8 cellular contexts compared by ENCODE assay signal in the genomic region with DNA sequence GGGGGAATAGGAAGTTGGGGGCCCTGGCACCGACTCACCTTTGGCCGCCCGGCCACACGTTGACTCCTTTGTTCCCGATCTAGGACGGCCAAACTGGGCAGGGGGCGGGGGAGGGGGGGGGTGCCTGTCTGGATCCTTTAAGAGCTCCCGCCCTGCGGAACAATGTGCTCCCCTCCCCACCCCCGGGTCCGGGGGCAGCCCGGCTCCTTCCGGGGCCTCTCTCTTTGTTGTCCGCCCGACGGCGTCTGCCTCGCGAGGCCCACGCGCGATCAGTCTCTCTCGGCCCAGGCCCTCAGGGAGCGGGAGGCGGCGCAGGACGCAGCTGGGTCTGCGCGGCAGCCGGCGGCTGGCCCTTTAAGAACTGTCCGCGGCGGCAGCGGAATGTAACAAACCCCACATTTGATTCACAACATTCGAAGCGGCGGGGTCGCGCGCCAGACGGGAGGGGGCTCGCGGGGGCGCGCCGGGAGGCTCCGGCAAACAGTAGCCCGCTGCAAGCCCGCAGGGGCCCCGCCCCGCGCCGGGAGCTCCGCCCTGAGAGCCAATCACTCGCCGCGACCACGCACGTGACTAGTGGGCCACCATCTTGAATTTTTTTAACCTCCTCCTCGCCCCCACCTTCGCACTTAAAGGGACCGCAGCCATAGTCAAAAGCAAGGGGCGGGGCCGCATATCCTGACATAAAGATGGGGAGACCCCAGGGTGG. TPM values are rescaled to one million over a fixed set of nuclear protein-coding genes. Genes with fewer than 3 reads are reported as not detected.
A peak's percentile ranks its signal among the peaks of the same experiment; 100 is the strongest.
DNase-seq lines count a peak whose midpoint lies in the region; ATAC-seq and TF ChIP-seq lines count a peak whose summit lies in the region.

A gene (minus strand): TSS at position 501 of the 706 bp plus-strand sequence. CDS start 4,930 bp downstream, outside the sequence.

- peak within 1 kb of the TSS; percentile 88; the same call in 2 of the 3 replicates for H2BK15ac ChIP-seq in IMR-90 (ENCODE audit: low read depth, low read length)

- BruUV-seq in IMR-90 (replicated peaks; lab: Mats Ljungman, UMichigan) (no TSS peak), OCI-LY7 (replicated peaks; lab: Mats Ljungman, UMichigan) (no TSS peak)

- H3K27me3 ChIP-seq in IMR-90 (ENCODE audit: control insufficient read depth, insufficient read depth, low read length) = no peaks in the 10 kb centered on the region

- H3K23ac ChIP-seq in IMR-90 (ENCODE audit: low read depth, low read length) = peak within 1 kb of the TSS; percentile 90

- H2AK9ac ChIP-seq in IMR-90 (replicated peaks; ENCODE audit: low read depth, low read length, poor library complexity) = peak within 1 kb of the TSS; percentile 99

- H3K18ac ChIP-seq in IMR-90 (ENCODE audit: low read depth, low read length) = peak within 1 kb of the TSS; percentile 36; the same call in 1 of the 2 replicates

- CTCF ChIA-PET in IMR-90 (lab: Yijun Ruan, JAX) = interaction anchor here (0.8 to 1.0 kb wide), 2 partner anchors 36 to 807 kb away, joined by 3 to 4 read pairs; no protein-coding TSS in a partner anchor
- CTCF ChIA-PET in OCI-LY7 (lab: Charles Lee; ENCODE audit: unreplicated experiment) = interaction anchor here (0.9 kb wide), 1 partner anchor 101 kb away, joined by 4 read pairs; no protein-coding TSS in a partner anchor

- H3K4me1 ChIP-seq in IMR-90 (ENCODE audit: control insufficient read depth, insufficient read depth, low read length) (peaks cover 24% of the 10 kb centered on the region), OCI-LY7 (ENCODE audit: insufficient read depth, low read length, poor library complexity, severe bottlenecking) (peaks cover 71% of the 10 kb centered on the region)

- intact Hi-C loops in IMR-90 (cut with micrococcal nuclease) = loop anchor here (2.0 kb wide), 3 partner anchors 78 to 120 kb away; a partner anchor contains a TSS
- intact Hi-C loops in OCI-LY7 (cut with micrococcal nuclease; ENCODE audit: unreplicated experiment) = loop anchor here (2.0 to 10.0 kb wide), 2 partner anchors 88 to 468 kb away; a partner anchor contains a TSS

- TF ChIP-seq CTCF in IMR-90 (conservative IDR thresholded peaks at IDR 0.05; ENCODE audit: low read depth, low read length) (no peak), OCI-LY7 (conservative IDR thresholded peaks at IDR 0.05; ENCODE audit: low read length) (no peak)

- H4K5ac ChIP-seq in IMR-90 (ENCODE audit: low read depth, low read length) = peak within 1 kb of the TSS; percentile 43

- dilution Hi-C loops in IMR-90 (cut with HindIII; ENCODE audit: low sequenced_read_pairs, unreplicated experiment) = no loop called here

- peaks cover 15% of the 10 kb centered on the region; the same call in 1 of the 2 replicates for H3K9me1 ChIP-seq in IMR-90 (ENCODE audit: insufficient read depth, low read length)

- H3K79me2 ChIP-seq in OCI-LY7 (ENCODE audit: insufficient read depth, low read depth, low read length) = peaks cover 44% of the 10 kb centered on the region

- H3K9ac ChIP-seq in IMR-90 (ENCODE audit: low read depth, low read length) = peak within 1 kb of the TSS; percentile 74

- peak within 1 kb of the TSS; percentile 75 for H2BK5ac ChIP-seq in IMR-90 (ENCODE audit: low read depth, low read length, poor library complexity, severe bottlenecking)

- TF ChIP-seq POLR2A in IMR-90 (IDR thresholded peaks at IDR 0.05; ENCODE audit: low read depth, low read length) = no peak; the same call in 1 of the 2 replicates

- peaks cover 23 to 38% of the 10 kb centered on the region in 2 experiments for H3K79me1 ChIP-seq in IMR-90 (ENCODE audit: low read depth in 1 of 2, low read length in 2 of 2)

- no peak for TF ChIP-seq RAD21 in IMR-90 (IDR thresholded peaks at IDR 0.05; ENCODE audit: low read length)

- H2AFZ ChIP-seq in IMR-90 (replicated peaks; ENCODE audit: low read length, poor library complexity) = peak within 1 kb of the TSS; percentile 97
- peak within 1 kb of the TSS; percentile 28; the same call in 1 of the 2 replicates for H2AFZ ChIP-seq in OCI-LY7 (ENCODE audit: low read length)

- H3K9me3 ChIP-seq in IMR-90 (ENCODE audit: control insufficient read depth, insufficient read depth, low read length) = no peaks in the 10 kb centered on the region
- no peaks in the 10 kb centered on the region for H3K9me3 ChIP-seq in OCI-LY7 (ENCODE audit: low read length)

- peak within 1 kb of the TSS; percentile 92 for H3K14ac ChIP-seq in IMR-90 (replicated peaks; ENCODE audit: low read depth, low read length)

- H3K27ac ChIP-seq in IMR-90 (ENCODE audit: insufficient read depth, low read length) = peak within 1 kb of the TSS; percentile 85
- H3K27ac ChIP-seq in OCI-LY7 (ENCODE audit: low read depth, low read length, poor library complexity, severe bottlenecking) = peak within 1 kb of the TSS; percentile 99

- H2BK20ac ChIP-seq in IMR-90 (ENCODE audit: low read depth, low read length) = peak within 1 kb of the TSS; percentile 50

- ATAC-seq in GM21529 (IDR thresholded peaks at IDR 0.05; ENCODE audit: unreplicated experiment) = peak; percentile 52
- peak; percentile 81 for ATAC-seq in IMR-90 (ENCODE audit: low read depth)

- POLR2A ChIA-PET in IMR-90 (lab: Charles Lee; ENCODE audit: unreplicated experiment) = interaction anchor here (0.6 to 1.0 kb wide), 3 partner anchors 10 to 17 kb away, joined by 3 to 5 read pairs (median 4); a partner anchor contains a TSS
- POLR2A ChIA-PET in OCI-LY7 (lab: Charles Lee) = interaction anchor here (0.5 to 3.5 kb wide), 12 partner anchors 9 to 465 kb away, joined by 3 to 24 read pairs (median 3); no protein-coding TSS in a partner anchor

- H3K4me3 ChIP-seq in IMR-90 (ENCODE audit: insufficient read depth, low read depth, low read length) (peak within 1 kb of the TSS; percentile 69), OCI-LY7 (ENCODE audit: low read depth, low read length, poor library complexity, severe bottlenecking) (peak within 1 kb of the TSS; percentile 79)

- H3K4me2 ChIP-seq in IMR-90 (ENCODE audit: low read depth, low read length) (peak within 1 kb of the TSS; percentile 86), OCI-LY7 (ENCODE audit: low read length) (peak within 1 kb of the TSS; percentile 95)

- peak within 1 kb of the TSS; percentile 65 to 94 for H4K8ac ChIP-seq in IMR-90 (ENCODE audit: low read depth in 2 of 2, low read length in 2 of 2)

- 1% methylated on average over 26 of the region's 65 CpGs; no CpG with 5 or more reads in 1 of the 2 experiments for WGBS in IMR-90 (ENCODE audit: extremely low coverage in 2 of 2, insufficient read length in 1 of 2), 2 experiments

- no peaks in the 10 kb centered on the region for H3K9me2 ChIP-seq in OCI-LY7 (ENCODE audit: insufficient read depth, low read length)

- H3K4ac ChIP-seq in IMR-90 (ENCODE audit: low read depth, low read length) = peak within 1 kb of the TSS; percentile 96

- DNase-seq in DMS 273 treated with DMSO at 0.1 percent for 48 hours (lab: John Stamatoyannopoulos, UW) (peak; percentile 93), IMR-90 (peak; percentile 97), OCI-LY7 (ENCODE audit: low spot score) (peak; percentile 98), activated T-cell treated with anti-CD3 and anti-CD28 coated beads for 1 hour (ENCODE audit: low read depth) (peak; percentile 98), epidermal melanocyte (ENCODE audit: insufficient read length, low spot score) (peak; percentile 95), middle frontal gyrus (ENCODE audit: extremely low spot score, low spot score) (peak; percentile 92)
- peak; percentile 98 for DNase-seq in stimulated activated CD8-positive, alpha-beta memory T cell treated with anti-CD3 and anti-CD28 coated beads, Interleukin-2, amount 100 ng/mL, for 1 hour (ENCODE audit: low read depth in 2 of 2)

- H2AK5ac ChIP-seq in IMR-90 (ENCODE audit: low read depth, low read length) = peak within 1 kb of the TSS; percentile 54; the same call in 1 of the 2 replicates

- H4K91ac ChIP-seq in IMR-90 (ENCODE audit: insufficient read depth, low read depth, low read length) = peak within 1 kb of the TSS; percentile 92

- 0 out of 2 replicates have a peak, but pooled peaks cover 1% of the 10 kb centered on the region for H3K36me3 ChIP-seq in IMR-90 (ENCODE audit: control insufficient read depth, insufficient read depth, low read length)
- H3K36me3 ChIP-seq in OCI-LY7 (ENCODE audit: insufficient read depth, low read length) = peaks cover 41% of the 10 kb centered on the region

- peak within 1 kb of the TSS; percentile 81 for H2BK120ac ChIP-seq in IMR-90 (ENCODE audit: low read depth, low read length)

- peak within 1 kb of the TSS; percentile 72 for H3K56ac ChIP-seq in IMR-90 (ENCODE audit: extremely low read depth, insufficient read depth, low read length)

- in situ Hi-C loops in IMR-90 (cut with MboI; ENCODE audit: low sequenced_read_pairs) = no loop called here

- H4K20me1 ChIP-seq in IMR-90 (ENCODE audit: insufficient read depth, low read length) (peaks cover 28% of the 10 kb centered on the region), OCI-LY7 (ENCODE audit: insufficient read depth, low read length) (0 out of 2 replicates have a peak, but pooled peaks cover 7% of the 10 kb centered on the region)

TF ChIP-seq in IMR-90, 13 proteins besides CTCF, POLR2A, EP300 and RAD21 (continues in another document):
- TF ChIP-seq RCOR1 (IDR thresholded peaks at IDR 0.05; ENCODE audit: insufficient replicate concordance, low read length) (no peak), FOS (IDR thresholded peaks at IDR 0.05; ENCODE audit: low read depth, low read length) (no peak), SMC3 (IDR thresholded peaks at IDR 0.05; ENCODE audit: low read depth, low read length) (no peak), MXI1 (IDR thresholded peaks at IDR 0.05; ENCODE audit: borderline replicate concordance, low read depth, low read length) (no peak), CEBPB (IDR thresholded peaks at IDR 0.05; ENCODE audit: low read depth, low read length) (no peak), RFX5 (IDR thresholded peaks at IDR 0.05; ENCODE audit: low read depth, low read length) (no peak), CHD1 (IDR thresholded peaks at IDR 0.05; ENCODE audit: low read depth, low read length) (no peak), MAFK (IDR thresholded peaks at IDR 0.05; ENCODE audit: low read depth, low read length) (no peak), BHLHE40 (IDR thresholded peaks at IDR 0.05; ENCODE audit: low read depth, low read length) (peak; percentile 90)
- TF ChIP-seq, protein P1, sequence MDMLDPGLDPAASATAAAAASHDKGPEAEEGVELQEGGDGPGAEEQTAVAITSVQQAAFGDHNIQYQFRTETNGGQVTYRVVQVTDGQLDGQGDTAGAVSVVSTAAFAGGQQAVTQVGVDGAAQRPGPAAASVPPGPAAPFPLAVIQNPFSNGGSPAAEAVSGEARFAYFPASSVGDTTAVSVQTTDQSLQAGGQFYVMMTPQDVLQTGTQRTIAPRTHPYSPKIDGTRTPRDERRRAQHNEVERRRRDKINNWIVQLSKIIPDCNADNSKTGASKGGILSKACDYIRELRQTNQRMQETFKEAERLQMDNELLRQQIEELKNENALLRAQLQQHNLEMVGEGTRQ (IDR thresholded peaks at IDR 0.05; ENCODE audit: low read depth, low read length) = peak; percentile 94

RNA-seq across cellular contexts. Expression of the gene that starts here (rescaled TPM):
- total RNA-seq in IMR-90 (2012; rRNA removed) (0.54 and 0.83 TPM in 2 replicates), OCI-LY7 (2022) (164 and 207 TPM in 2 replicates)
- polyA plus RNA-seq in IMR-90 (2012; rRNA removed) = 12.4 and 13.2 TPM in 2 replicates
- polyA plus RNA-seq in IMR-90 (2012; cell fraction: cytosol; rRNA removed) = 5.9 and 12.1 TPM in 2 replicates
- polyA plus RNA-seq in IMR-90 (2012; cell fraction: nucleus; rRNA removed; ENCODE audit: low replicate concordance) = 56.1 and 127 TPM in 2 replicates
- 47.4 and 61.2 TPM in 2 replicates for total RNA-seq in OCI-LY7 (2014; rRNA removed; shearing (Covaris generic))

Comparison
In these comparisons a context has a peak if more than half of its experiments do, and no peak if none do; other contexts are left out.
1. Peak in every context shown above with its lines: DNase-seq, ATAC-seq, H3K4me3 ChIP-seq and H3K27ac ChIP-seq.
2. RNA of the gene that starts here (total RNA-seq): 47.4 to 207 TPM in OCI-LY7; 0.54 to 0.83 TPM in IMR-90; every median in the first group is over 10 times any median in the second.